In genomic region chr11:6259638-6260019, GRCh38 we compare ENCODE assay signal across 9 cellular contexts. TPM values are rescaled to one million over a fixed set of nuclear protein-coding genes. Genes with fewer than 3 reads are reported as not detected.
DNase-seq lines count a peak whose midpoint lies in the region; ATAC-seq, FAIRE-seq and TF ChIP-seq lines count a peak whose summit lies in the region.
"Had no signal": no experiment of that assay in that cellular context is flagged by ENCODE, and none has a peak within 500 bp of the region (broad histone marks: within the 10 kb centered on the region; RNA-seq: fewer than 3 reads in every experiment).

Gene CCKBR, plus strand, starts transcription at chr11:6259838. Its CDS starts 91 bp downstream, at chr11:6259929.

- H3K27ac ChIP-seq in kidney (ENCODE audit: low read depth in 2 of 2, low read length in 2 of 2) = no peak within 1 kb of the TSS

- ATAC-seq in Right ventricle myocardium superior (ENCODE audit: poor library complexity) (peak; percentile 69), GM21360 (IDR thresholded peaks at IDR 0.05; ENCODE audit: unreplicated experiment) (no peak), HG03045 (IDR thresholded peaks at IDR 0.05; ENCODE audit: unreplicated experiment) (no peak)
- peak; percentile 71 for ATAC-seq in stimulated activated naive CD8-positive, alpha-beta T cell treated with anti-CD3 and anti-CD28 coated beads, Interleukin-15, amount 100 ng/mL, for 72 hours

- H3K27me3 ChIP-seq in adipocyte (replicated peaks; ENCODE audit: control insufficient read depth, insufficient read depth, low read length) = peaks cover 58% of the 10 kb centered on the region

- intact Hi-C loops in Right ventricle myocardium superior (cut with DNase I) (loop anchor here (10.0 kb wide), 1 partner anchor 105 kb away; no protein-coding TSS in a partner anchor), cardiac septum (cut with DNase I) (no loop called here), kidney (cut with DNase I) (loop anchor here (10.0 kb wide), 1 partner anchor 95 kb away; no protein-coding TSS in a partner anchor)

- H3K9me3 Mint-ChIP-seq in stimulated activated naive CD8-positive, alpha-beta T cell treated with anti-CD3 and anti-CD28 coated beads, Interleukin-15, amount 100 ng/mL, for 72 hours = no peaks in the 10 kb centered on the region

- H3K4me3 ChIP-seq in adipocyte (ENCODE audit: low read length) (peak within 1 kb of the TSS; percentile 53), kidney (ENCODE audit: low read length in 2 of 2) (peak within 1 kb of the TSS; percentile 42 to 55)

- DNase-seq in Right ventricle myocardium superior = no peak
- DNase-seq in cardiac septum (ENCODE audit: low spot score) = no peak
- no peak for DNase-seq in adipocyte (ENCODE audit: low read depth)
- peak; percentile 75 for DNase-seq in kidney
- peak; percentile 15 to 19 for DNase-seq in stimulated activated naive CD8-positive, alpha-beta T cell treated with anti-CD3 and anti-CD28 coated beads, Interleukin-15, amount 100 ng/mL, for 72 hours
- DNase-seq in T1000 (lab: John Stamatoyannopoulos, UW) = no peak

- FAIRE-seq in kidney (lab: Jason Lieb, UNC) = no peak

- H3K9me3 ChIP-seq in adipocyte (ENCODE audit: control insufficient read depth, low read length) (no peaks in the 10 kb centered on the region), kidney (ENCODE audit: control insufficient read depth in 1 of 2, low read length in 2 of 2) (no peaks in the 10 kb centered on the region)

- peaks cover 7% of the 10 kb centered on the region for H3K4me1 Mint-ChIP-seq in stimulated activated naive CD8-positive, alpha-beta T cell treated with anti-CD3 and anti-CD28 coated beads, Interleukin-15, amount 100 ng/mL, for 72 hours

- H3K36me3 ChIP-seq in adipocyte (ENCODE audit: control insufficient read depth, insufficient read depth, low read length, severe bottlenecking) = no peaks in the 10 kb centered on the region
- H3K36me3 ChIP-seq in kidney (ENCODE audit: control insufficient read depth in 1 of 2, insufficient read depth in 2 of 2, low read length in 2 of 2) = no peaks in the 10 kb centered on the region

- peaks cover 5% of the 10 kb centered on the region for H3K4me1 ChIP-seq in adipocyte (ENCODE audit: control insufficient read depth, insufficient read depth, low read length)
- peaks cover 0 to 7% of the 10 kb centered on the region in 2 donors for H3K4me1 ChIP-seq in kidney (ENCODE audit: control insufficient read depth in 1 of 2, insufficient read depth in 1 of 2, low read depth in 1 of 2, low read length in 2 of 2)

- no peak within 1 kb of the TSS for H3K9ac ChIP-seq in adipocyte (ENCODE audit: low read length)
- H3K9ac ChIP-seq in kidney (ENCODE audit: low read length in 2 of 2) = no peak within 1 kb of the TSS

- H3K4me3 Mint-ChIP-seq in stimulated activated naive CD8-positive, alpha-beta T cell treated with anti-CD3 and anti-CD28 coated beads, Interleukin-15, amount 100 ng/mL, for 72 hours = peak within 1 kb of the TSS; percentile 67 to 69

- H3K27ac Mint-ChIP-seq in stimulated activated naive CD8-positive, alpha-beta T cell treated with anti-CD3 and anti-CD28 coated beads, Interleukin-15, amount 100 ng/mL, for 72 hours = no peak within 1 kb of the TSS

- H3K27me3 Mint-ChIP-seq in stimulated activated naive CD8-positive, alpha-beta T cell treated with anti-CD3 and anti-CD28 coated beads, Interleukin-15, amount 100 ng/mL, for 72 hours = peaks cover 6% of the 10 kb centered on the region

- TF ChIP-seq CTCF in kidney (IDR thresholded peaks at IDR 0.05; ENCODE audit: borderline replicate concordance, extremely low read depth, insufficient read depth) = no peak

RNA-seq across cellular contexts. Expression of gene CCKBR, which starts in this region (rescaled TPM):
- total RNA-seq in Right ventricle myocardium superior (not detected), cardiac septum (not detected), kidney (not detected)
- not detected for polyA plus RNA-seq in kidney (ENCODE audit: insufficient read depth, low read depth, low replicate concordance)
- total RNA-seq: liver had no signal
- polyA plus RNA-seq: liver had no signal

Comparison
In these comparisons a context has a peak if more than half of its experiments do, and no peak if none do; other contexts are left out.
1. Peak in ATAC-seq in Right ventricle myocardium superior; RNA of the gene not detected or under 1 TPM.
2. Peak in DNase-seq and H3K4me3 ChIP-seq in kidney; RNA of the gene not detected or under 1 TPM.
3. DNase-seq: peak in stimulated activated naive CD8-positive, alpha-beta T cell treated with anti-CD3 and anti-CD28 coated beads, Interleukin-15, amount 100 ng/mL, for 72 hours (2 of 2); none in Right ventricle myocardium superior (single experiment), cardiac septum (single experiment), adipocyte (single experiment) and T1000 (single experiment).